Comparison of ENCODE assay signal across 17 cellular contexts in the genomic region with DNA sequence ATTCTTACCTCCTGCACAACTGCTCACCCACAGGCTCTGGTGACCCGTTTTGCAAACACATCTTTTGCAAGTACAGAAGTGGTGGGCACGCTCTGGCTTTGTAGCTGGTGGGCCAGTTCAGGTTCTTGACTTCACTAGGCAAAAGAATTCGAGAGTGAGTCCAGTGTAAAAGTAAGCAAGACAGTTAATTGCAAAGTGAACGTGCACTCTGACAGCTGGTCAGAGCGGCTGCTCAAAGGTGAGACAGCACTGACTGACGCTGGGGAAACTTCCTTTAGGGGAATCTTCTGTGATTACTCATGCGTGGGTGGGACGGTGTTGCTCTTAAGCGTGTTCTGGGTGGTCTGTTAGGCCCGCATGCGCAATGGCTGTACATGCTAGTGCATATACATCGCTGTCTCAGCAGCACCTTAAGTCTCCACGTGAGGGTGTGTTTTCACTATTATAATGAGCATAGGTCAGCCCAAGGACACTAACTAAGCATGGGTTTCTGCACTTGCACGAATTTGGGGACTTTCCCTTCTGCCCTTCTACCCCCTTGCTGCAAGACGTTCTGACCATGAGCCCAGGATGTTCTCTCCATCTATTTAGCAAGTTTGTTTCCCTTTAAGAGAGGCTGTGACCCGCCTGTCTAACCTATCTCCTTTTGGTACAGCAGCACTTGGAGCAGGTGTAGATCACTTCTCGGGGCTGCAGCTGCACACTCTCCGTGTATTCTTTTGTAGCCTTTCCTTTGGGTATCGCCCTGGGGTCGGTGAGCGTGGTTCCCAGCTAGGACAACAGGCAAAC. TPM values are rescaled to one million over a fixed set of nuclear protein-coding genes. Genes with fewer than 3 reads are reported as not detected.
DNase-seq lines count a peak whose midpoint lies in the region; ATAC-seq and TF ChIP-seq lines count a peak whose summit lies in the region.
"Had no signal": no experiment of that assay in that cellular context is flagged by ENCODE, and none has a peak within 500 bp of the region (broad histone marks: within the 10 kb centered on the region; RNA-seq: fewer than 3 reads in every experiment).

No MANE protein-coding gene starts in this region.

- H3K4me2 ChIP-seq in MM.1S (ENCODE audit: low read depth, low read length), result no peak overlapping the region

- no peaks in the 10 kb centered on the region for H3K36me3 Mint-ChIP-seq in activated CD8-positive, alpha-beta T cell treated with anti-CD3 and anti-CD28 coated beads, Interleukin-2, amount 10 ng/mL, durations not matched to agents 7 days and 5 days (ENCODE audit: low read depth)
- H3K36me3 Mint-ChIP-seq in natural killer cell treated with Interleukin-12 subunit alpha and Interleukin-12 subunit beta and Interleukin-15 and Interleukin-18, amount 100 ng/mL, for 72 hours, result no peaks in the 10 kb centered on the region
- H3K36me3 Mint-ChIP-seq: brain had no signal

- H3K9ac ChIP-seq in MM.1S (ENCODE audit: low read length), result no peak overlapping the region

- no peak overlapping the region for H3K27ac Mint-ChIP-seq in activated CD8-positive, alpha-beta T cell treated with anti-CD3 and anti-CD28 coated beads, Interleukin-2, amount 10 ng/mL, durations not matched to agents 7 days and 5 days
- peak overlapping the region in 1 of 2 donors; percentile 40 for H3K27ac Mint-ChIP-seq in natural killer cell treated with Interleukin-12 subunit alpha and Interleukin-12 subunit beta and Interleukin-15 and Interleukin-18, amount 100 ng/mL, for 72 hours
- H3K27ac Mint-ChIP-seq: activated T-helper 2 cell treated with anti-CD3 and anti-CD28 coated beads, Interferon-gamma antibody, Interleukin-2, Interleukin-4, amounts not matched to agents 10 μg/mL and 5 μg/mL and 100 μg/mL, durations not matched to agents 14 hours and 24 hours and 36 hours; brain; endodermal cell had no signal

- no peak overlapping the region for H3K27ac ChIP-seq in MM.1S (ENCODE audit: low read length)
- H3K27ac ChIP-seq: left ventricle myocardium inferior, neutrophil, suprapubic skin had no signal

- H3K4me3 ChIP-seq in GM12865 (ENCODE audit: low read depth, low read length), result peak overlapping the region; percentile 4; the same call in 1 of the 2 replicates
- H3K4me3 ChIP-seq in MM.1S (ENCODE audit: low read length), result no peak overlapping the region
- H3K4me3 ChIP-seq: left ventricle myocardium inferior, skin epidermis, suprapubic skin had no signal

- CTCF ChIA-PET in activated CD8-positive, alpha-beta T cell treated with anti-CD3 and anti-CD28 coated beads, Interleukin-2, amount 10 ng/mL, durations not matched to agents 7 days and 5 days (lab: Charles Lee), result interaction anchor here (2.0 kb wide), 1 partner anchor 65 kb away, joined by 7 read pairs; no protein-coding TSS in a partner anchor

- H3K4me1 ChIP-seq in MM.1S (ENCODE audit: low read length), result no peaks in the 10 kb centered on the region
- H3K4me1 ChIP-seq: left ventricle myocardium inferior, suprapubic skin had no signal

- no peaks in the 10 kb centered on the region for H3K79me2 ChIP-seq in MM.1S (ENCODE audit: low read length)

- H3K27me3 Mint-ChIP-seq in activated CD8-positive, alpha-beta T cell treated with anti-CD3 and anti-CD28 coated beads, Interleukin-2, amount 10 ng/mL, durations not matched to agents 7 days and 5 days (ENCODE audit: low read depth), result peaks cover 5% of the 10 kb centered on the region
- peaks cover 0 to 4% of the 10 kb centered on the region in 2 donors for H3K27me3 Mint-ChIP-seq in natural killer cell treated with Interleukin-12 subunit alpha and Interleukin-12 subunit beta and Interleukin-15 and Interleukin-18, amount 100 ng/mL, for 72 hours

- peaks cover 12% of the 10 kb centered on the region for H3K4me1 Mint-ChIP-seq in activated CD8-positive, alpha-beta T cell treated with anti-CD3 and anti-CD28 coated beads, Interleukin-2, amount 10 ng/mL, durations not matched to agents 7 days and 5 days (ENCODE audit: low read depth)
- H3K4me1 Mint-ChIP-seq in natural killer cell treated with Interleukin-12 subunit alpha and Interleukin-12 subunit beta and Interleukin-15 and Interleukin-18, amount 100 ng/mL, for 72 hours (ENCODE audit: low read depth in 2 of 2), result peaks cover 9 to 13% of the 10 kb centered on the region in 2 donors
- H3K4me1 Mint-ChIP-seq: brain, endodermal cell had no signal

- H3K27me3 ChIP-seq in MM.1S (replicated peaks; ENCODE audit: insufficient read depth, low read length), result peaks cover 4% of the 10 kb centered on the region; the same call in 1 of the 2 replicates

- no peaks in the 10 kb centered on the region for H3K9me3 Mint-ChIP-seq in activated CD8-positive, alpha-beta T cell treated with anti-CD3 and anti-CD28 coated beads, Interleukin-2, amount 10 ng/mL, durations not matched to agents 7 days and 5 days (ENCODE audit: insufficient read depth)
- H3K9me3 Mint-ChIP-seq in natural killer cell treated with Interleukin-12 subunit alpha and Interleukin-12 subunit beta and Interleukin-15 and Interleukin-18, amount 100 ng/mL, for 72 hours, result no peaks in the 10 kb centered on the region
- H3K9me3 Mint-ChIP-seq: activated T-helper 2 cell treated with anti-CD3 and anti-CD28 coated beads, Interferon-gamma antibody, Interleukin-2, Interleukin-4, amounts not matched to agents 10 μg/mL and 5 μg/mL and 100 μg/mL, durations not matched to agents 14 hours and 24 hours and 36 hours; endodermal cell had no signal

- no peak overlapping the region for H2AFZ ChIP-seq in MM.1S (ENCODE audit: low read length)

- no peaks in the 10 kb centered on the region for H3F3A ChIP-seq in MM.1S (ENCODE audit: insufficient read depth, low read length)

- H3K9me3 ChIP-seq in MM.1S (replicated peaks; ENCODE audit: insufficient read depth, low read length), result no peaks in the 10 kb centered on the region
- H3K9me3 ChIP-seq: left ventricle myocardium inferior, neutrophil, suprapubic skin had no signal

- POLR2A ChIA-PET in activated CD8-positive, alpha-beta T cell treated with anti-CD3 and anti-CD28 coated beads, Interleukin-2, amount 10 ng/mL, durations not matched to agents 7 days and 5 days (lab: Charles Lee), result no interaction called here

- no peaks in the 10 kb centered on the region for H3K36me3 ChIP-seq in MM.1S (replicated peaks; ENCODE audit: insufficient read depth, low read length)
- H3K36me3 ChIP-seq: left ventricle myocardium inferior, neutrophil, suprapubic skin had no signal

- H3K4me3 Mint-ChIP-seq in activated CD8-positive, alpha-beta T cell treated with anti-CD3 and anti-CD28 coated beads, Interleukin-2, amount 10 ng/mL, durations not matched to agents 7 days and 5 days, result no peak overlapping the region
- peak overlapping the region; percentile 28 for H3K4me3 Mint-ChIP-seq in natural killer cell treated with Interleukin-12 subunit alpha and Interleukin-12 subunit beta and Interleukin-15 and Interleukin-18, amount 100 ng/mL, for 72 hours
- H3K4me3 Mint-ChIP-seq: brain, endodermal cell had no signal

- TF ChIP-seq CTCF in GM12865 (IDR thresholded peaks at IDR 0.05; ENCODE audit: insufficient read depth, low read depth, low read length, missing control alignments) (no peak), MM.1S (IDR thresholded peaks at IDR 0.05; ENCODE audit: low read length) (no peak)

- no peaks in the 10 kb centered on the region for H4K20me1 ChIP-seq in MM.1S (ENCODE audit: insufficient read depth, low read length)

- ATAC-seq in activated CD8-positive, alpha-beta T cell treated with anti-CD3 and anti-CD28 coated beads, Interleukin-2, amount 10 ng/mL, durations not matched to agents 7 days and 5 days, result peak; percentile 91
- peak; percentile 84 to 96 for ATAC-seq in natural killer cell treated with Interleukin-12 subunit alpha and Interleukin-12 subunit beta and Interleukin-15 and Interleukin-18, amount 100 ng/mL, for 72 hours
- no peak for ATAC-seq in HG03175 (IDR thresholded peaks at IDR 0.05; ENCODE audit: unreplicated experiment)
- no peak for ATAC-seq in GM18873 (IDR thresholded peaks at IDR 0.05; ENCODE audit: low FRiP score, unreplicated experiment)

- DNase-seq in GM12865 (ENCODE audit: low read depth), result peak; percentile 72
- DNase-seq in HT1080 (ENCODE audit: low read depth), result peak; percentile 50
- DNase-seq in activated CD8-positive, alpha-beta T cell treated with anti-CD3 and anti-CD28 coated beads, Interleukin-2, amount 10 ng/mL, durations not matched to agents 7 days and 5 days, result no peak
- no peak for DNase-seq in natural killer cell treated with Interleukin-12 subunit alpha and Interleukin-12 subunit beta and Interleukin-15 and Interleukin-18, amount 100 ng/mL, for 72 hours (ENCODE audit: low spot score)
- DNase-seq in MM.1S, result no peak
- no peak for DNase-seq in middle frontal gyrus (ENCODE audit: extremely low spot score, low spot score)
- DNase-seq: endodermal cell, glutamatergic neuron, left ventricle myocardium inferior, NCI-H187 had no signal

- no peaks in the 10 kb centered on the region for H3K9me2 ChIP-seq in MM.1S (replicated peaks; ENCODE audit: insufficient read depth, low read length)

RNA-seq across cellular contexts. Expression of gene CD33, which starts 30.2 kb away (rescaled TPM):
- 52.3 and 53.7 TPM in 2 replicates for total RNA-seq in HT1080 (2014; rRNA removed; shearing (Covaris generic))
- 21.1 and 22.5 TPM in 2 replicates for polyA plus RNA-seq in HT1080 (2015; cell fraction: cytosol; rRNA removed)
- 37.6 and 40.9 TPM in 2 replicates for polyA plus RNA-seq in HT1080 (2015; cell fraction: nucleus; rRNA removed)
- total RNA-seq in activated CD8-positive, alpha-beta T cell treated with anti-CD3 and anti-CD28 coated beads, Interleukin-2, amount 10 ng/mL, durations not matched to agents 7 days and 5 days, result 1 to 10 TPM; 2.3 to 4.0 TPM
- 1 to 10 TPM in 1 of 2 donors, under 1 TPM in 1; 0.89 to 1.4 TPM for total RNA-seq in natural killer cell treated with Interleukin-12 subunit alpha and Interleukin-12 subunit beta and Interleukin-15 and Interleukin-18, amount 100 ng/mL, for 72 hours
- total RNA-seq: endodermal cell had no signal

RNA-seq across cellular contexts. Expression of gene SIGLEC7, which starts 52.6 kb away (rescaled TPM):
- not detected in 2 replicates for total RNA-seq in HT1080 (2014; rRNA removed; shearing (Covaris generic))
- 0.07 TPM in 1 of 2 replicates, not detected in the other for polyA plus RNA-seq in HT1080 (2015; cell fraction: cytosol; rRNA removed)
- not detected in 2 replicates for polyA plus RNA-seq in HT1080 (2015; cell fraction: nucleus; rRNA removed)
- total RNA-seq in activated CD8-positive, alpha-beta T cell treated with anti-CD3 and anti-CD28 coated beads, Interleukin-2, amount 10 ng/mL, durations not matched to agents 7 days and 5 days, result not detected
- 1 to 10 TPM; 7.9 to 8.7 TPM for total RNA-seq in natural killer cell treated with Interleukin-12 subunit alpha and Interleukin-12 subunit beta and Interleukin-15 and Interleukin-18, amount 100 ng/mL, for 72 hours
- total RNA-seq: activated T-helper 2 cell treated with anti-CD3 and anti-CD28 coated beads, Interferon-gamma antibody, Interleukin-2, Interleukin-4, amounts not matched to agents 10 μg/mL and 5 μg/mL and 100 μg/mL, durations not matched to agents 14 hours and 24 hours and 36 hours; endodermal cell; suprapubic skin had no signal

RNA-seq across cellular contexts. Expression of gene SIGLECL1, which starts 56.2 kb away (rescaled TPM):
- not detected in 2 replicates for total RNA-seq in HT1080 (2014; rRNA removed; shearing (Covaris generic))
- not detected in 2 replicates for polyA plus RNA-seq in HT1080 (2015; cell fraction: cytosol; rRNA removed)
- not detected in 2 replicates for polyA plus RNA-seq in HT1080 (2015; cell fraction: nucleus; rRNA removed)
- total RNA-seq in activated CD8-positive, alpha-beta T cell treated with anti-CD3 and anti-CD28 coated beads, Interleukin-2, amount 10 ng/mL, durations not matched to agents 7 days and 5 days, result not detected
- total RNA-seq in natural killer cell treated with Interleukin-12 subunit alpha and Interleukin-12 subunit beta and Interleukin-15 and Interleukin-18, amount 100 ng/mL, for 72 hours, result not detected
- total RNA-seq: activated T-helper 2 cell treated with anti-CD3 and anti-CD28 coated beads, Interferon-gamma antibody, Interleukin-2, Interleukin-4, amounts not matched to agents 10 μg/mL and 5 μg/mL and 100 μg/mL, durations not matched to agents 14 hours and 24 hours and 36 hours; endodermal cell; left ventricle myocardium inferior; suprapubic skin had no signal

Comparison
In these comparisons a context has a peak if more than half of its experiments do, and no peak if none do; other contexts are left out.
1. DNase-seq: peak in GM12865 (single experiment) and HT1080 (single experiment); none in activated CD8-positive, alpha-beta T cell treated with anti-CD3 and anti-CD28 coated beads, Interleukin-2, amount 10 ng/mL, durations not matched to agents 7 days and 5 days (single experiment), natural killer cell treated with Interleukin-12 subunit alpha and Interleukin-12 subunit beta and Interleukin-15 and Interleukin-18, amount 100 ng/mL, for 72 hours (single experiment), MM.1S (single experiment) and middle frontal gyrus (single experiment).
2. ATAC-seq: peak in activated CD8-positive, alpha-beta T cell treated with anti-CD3 and anti-CD28 coated beads, Interleukin-2, amount 10 ng/mL, durations not matched to agents 7 days and 5 days (single experiment) and natural killer cell treated with Interleukin-12 subunit alpha and Interleukin-12 subunit beta and Interleukin-15 and Interleukin-18, amount 100 ng/mL, for 72 hours (2 of 2); none in HG03175 (single experiment) and GM18873 (single experiment).
3. RNA of gene CD33, which starts 30.2 kb away (total RNA-seq): 52.3 to 53.7 TPM in HT1080; 2.3 to 4.0 TPM in activated CD8-positive, alpha-beta T cell treated with anti-CD3 and anti-CD28 coated beads, Interleukin-2, amount 10 ng/mL, durations not matched to agents 7 days and 5 days and 0.89 to 1.4 TPM in natural killer cell treated with Interleukin-12 subunit alpha and Interleukin-12 subunit beta and Interleukin-15 and Interleukin-18, amount 100 ng/mL, for 72 hours; every median in the first group is over 10 times any median in the second.